18 cellular contexts compared by ENCODE assay signal in genomic region chr2:148932536-148932935, GRCh38. TPM values are rescaled to one million over a fixed set of nuclear protein-coding genes. Genes with fewer than 3 reads are reported as not detected.
A peak's percentile ranks its signal among the peaks of the same experiment; 100 is the strongest.
DNase-seq lines count a peak whose midpoint lies in the region; ATAC-seq and TF ChIP-seq lines count a peak whose summit lies in the region.
"Had no signal": no experiment of that assay in that cellular context is flagged by ENCODE, and none has a peak within 500 bp of the region (broad histone marks: within the 10 kb centered on the region; RNA-seq: fewer than 3 reads in every experiment).

No MANE protein-coding gene starts in this region.

- H4K20me1 ChIP-seq in neural progenitor cell (ENCODE audit: low read depth), result peaks cover 86% of the 10 kb centered on the region

- H3K4me3 ChIP-seq in neural progenitor cell (no peak overlapping the region), testis (no peak overlapping the region), lower leg skin (ENCODE audit: low read depth, poor library complexity, severe bottlenecking) (no peak overlapping the region)

- H3K79me2 ChIP-seq in neural progenitor cell (ENCODE audit: low read depth), result peaks cover 4% of the 10 kb centered on the region

- TF ChIP-seq CTCF in neural progenitor cell (IDR thresholded peaks at IDR 0.05) (no peak), testis (IDR thresholded peaks at IDR 0.05) (no peak), lower leg skin (IDR thresholded peaks at IDR 0.05) (no peak)

- no peaks in the 10 kb centered on the region for H3K9me3 Mint-ChIP-seq in neural progenitor cell
- H3K9me3 Mint-ChIP-seq: CD8-positive, alpha-beta memory T cell; HFFc6 had no signal

- peaks cover 19% of the 10 kb centered on the region for H3K27me3 ChIP-seq in neural progenitor cell
- H3K27me3 ChIP-seq in testis, result no peaks in the 10 kb centered on the region

- H2AFZ ChIP-seq in neural progenitor cell (replicated peaks), result no peak overlapping the region

- no peak for ATAC-seq in HG03354 (IDR thresholded peaks at IDR 0.05; ENCODE audit: poor library complexity, severe bottlenecking, unreplicated experiment)
- no peak for ATAC-seq in HG02571 (IDR thresholded peaks at IDR 0.05; ENCODE audit: unreplicated experiment)
- ATAC-seq: SK-N-SH treated with all-trans-retinoic acid at 6 μM for 48 hours had no signal

- peak overlapping the region; percentile 18 for H3K27ac ChIP-seq in neural progenitor cell
- no peak overlapping the region for H3K27ac ChIP-seq in testis

- no peak overlapping the region for H3K9ac ChIP-seq in neural progenitor cell

- H3K4me3 Mint-ChIP-seq in neural progenitor cell, result no peak overlapping the region
- H3K4me3 Mint-ChIP-seq: CD8-positive, alpha-beta memory T cell; HFFc6 had no signal

- peaks cover 6% of the 10 kb centered on the region for H3K36me3 Mint-ChIP-seq in neural progenitor cell

- H3K4me1 Mint-ChIP-seq in neural progenitor cell, result peaks cover 40% of the 10 kb centered on the region

- H3K36me3 ChIP-seq in neural progenitor cell, result no peaks in the 10 kb centered on the region
- no peaks in the 10 kb centered on the region for H3K36me3 ChIP-seq in testis (ENCODE audit: low read depth, missing control alignments)

- H3K4me2 ChIP-seq in neural progenitor cell, result peak overlapping the region; percentile 54

- DNase-seq in NCI-H2227 treated with DMSO at 0.1 percent for 48 hours (lab: John Stamatoyannopoulos, UW) (peak; percentile 19), foreskin melanocyte (peak; percentile 78), neural progenitor cell (ENCODE audit: low spot score) (no peak), testis (peak; percentile 84), lower leg skin (ENCODE audit: low spot score in 2 of 2) (no peak)
- DNase-seq: CD8-positive, alpha-beta memory T cell; H7; HFFc6; MM.1S; NCI-H1092; NCI-H1436 treated with DMSO at 0.1 percent for 48 hours; NCI-H2081; NCI-H510A treated with DMSO at 0.1 percent for 48 hours; NCI-H82; SHP77 treated with DMSO at 0.1 percent for 48 hours had no signal

- H3K9me3 ChIP-seq in neural progenitor cell (ENCODE audit: low read depth) (no peaks in the 10 kb centered on the region), testis (no peaks in the 10 kb centered on the region)

- WGBS in testis, 2 donors, result 44 to 48% methylated on average over 7 of the region's 7 CpGs
- WGBS in lower leg skin, 2 donors, result 81 to 86% methylated on average over 7 of the region's 7 CpGs

- no peaks in the 10 kb centered on the region for H3K27me3 Mint-ChIP-seq in neural progenitor cell (ENCODE audit: insufficient read depth, low read depth)
- H3K27me3 Mint-ChIP-seq: CD8-positive, alpha-beta memory T cell had no signal

- intact Hi-C loops in testis (cut with DNase I; ENCODE audit: low total_unique reads) (no loop called here), lower leg skin (cut with DNase I; ENCODE audit: low total_unique reads) (no loop called here)

- TF ChIP-seq POLR2A in testis (IDR thresholded peaks at IDR 0.05), result no peak
- no peak for TF ChIP-seq POLR2A in lower leg skin (IDR thresholded peaks at IDR 0.05)

- H3K4me1 ChIP-seq in neural progenitor cell (peaks cover 50% of the 10 kb centered on the region), testis (peaks cover 22% of the 10 kb centered on the region)

- H3K27ac Mint-ChIP-seq in neural progenitor cell, result no peak overlapping the region
- H3K27ac Mint-ChIP-seq: CD8-positive, alpha-beta memory T cell; HFFc6 had no signal

- H3F3A ChIP-seq in neural progenitor cell (ENCODE audit: low read depth), result peaks cover 38% of the 10 kb centered on the region

RNA-seq across cellular contexts. Expression of gene KIF5C, which starts 57.5 kb away (rescaled TPM):
- total RNA-seq in neural progenitor cell (ENCODE audit: low replicate concordance) (53.0 and 63.1 TPM in 2 replicates), testis (100 to 1,000 TPM; 146 to 159 TPM), lower leg skin (1 to 10 TPM in 3 of 4 donors, under 1 TPM in 1; 0.99 to 1.9 (median 1.3) TPM)
- 57.0 TPM for polyA plus RNA-seq in testis (ENCODE audit: insufficient read depth, low read depth, low replicate concordance)

Comparison
In these comparisons a context has a peak if more than half of its experiments do, and no peak if none do; other contexts are left out.
1. DNase-seq: peak in NCI-H2227 treated with DMSO at 0.1 percent for 48 hours (single experiment), foreskin melanocyte (single experiment) and testis (single experiment); none in neural progenitor cell (single experiment) and lower leg skin (0 of 2).
2. RNA of gene KIF5C, which starts 57.5 kb away (total RNA-seq): 146 to 159 TPM in testis and 53.0 to 63.1 TPM in neural progenitor cell; 0.99 to 1.9 TPM in lower leg skin; every median in the first group is over 10 times any median in the second.